In the genomic region with DNA sequence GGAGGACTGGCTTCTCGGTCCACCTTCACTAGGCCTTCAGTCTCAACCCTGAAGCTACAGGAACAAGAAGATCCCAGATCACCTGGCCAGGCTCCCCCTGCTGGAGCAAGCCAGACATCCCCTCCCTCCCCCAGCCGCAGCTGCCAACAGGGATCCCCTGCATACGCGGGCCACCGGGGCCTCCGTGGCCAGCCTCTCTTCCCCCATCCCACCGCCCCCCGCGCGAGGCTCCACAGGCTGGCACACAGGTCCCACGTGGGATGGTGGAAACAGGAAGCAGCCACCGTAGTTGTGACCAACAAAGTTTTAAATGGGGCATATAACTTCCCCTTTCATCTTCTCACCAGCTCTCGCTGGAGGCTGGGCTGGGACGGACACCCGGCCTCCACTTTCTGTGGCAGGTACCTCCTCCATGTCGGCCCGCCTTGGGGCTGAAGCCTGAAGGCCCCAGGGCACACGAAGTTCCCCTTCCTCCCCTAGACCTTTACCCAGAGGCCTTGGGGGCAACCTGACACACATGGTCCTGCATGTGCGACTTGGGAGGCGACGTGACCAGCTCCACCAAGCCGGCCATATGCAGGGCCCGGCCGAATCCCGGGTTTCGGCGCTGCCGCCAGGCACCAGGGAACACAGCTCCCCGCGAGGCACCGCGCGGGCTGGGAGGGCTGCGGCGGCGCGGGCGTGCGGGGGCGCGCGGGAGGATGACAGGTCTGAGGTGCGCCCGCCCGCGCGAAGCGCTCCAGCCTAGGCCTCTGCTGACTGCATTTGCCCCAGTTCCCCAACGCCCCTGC, we compare ENCODE assay signal across 8 cellular contexts. TPM values are rescaled to one million over a fixed set of nuclear protein-coding genes. Genes with fewer than 3 reads are reported as not detected.
DNase-seq lines count a peak whose midpoint lies in the region; ATAC-seq lines count a peak whose summit lies in the region.

No MANE protein-coding gene starts in this region.

- peaks cover 35% of the 10 kb centered on the region for H3K79me2 ChIP-seq in trophoblast cell (ENCODE audit: control insufficient read depth, insufficient read depth, low read length, poor library complexity)

- CTCF ChIA-PET in activated naive CD4-positive, alpha-beta T cell treated with anti-CD3 and anti-CD28 coated beads, Interleukin-2, amount 10 ng/mL, durations not matched to agents 7 days and 5 days (lab: Charles Lee): interaction anchor here (0.6 to 8.2 kb wide), 15 partner anchors 9 to 93 kb away, joined by 3 to 136 read pairs (median 6); a partner anchor contains a TSS

- H3K4me3 ChIP-seq in SK-N-MC (peak overlapping the region; percentile 97), trophoblast cell (ENCODE audit: low read depth, low read length) (peak overlapping the region; percentile 87), aorta (ENCODE audit: low read length in 2 of 2) (peak overlapping the region; percentile 80 to 83)

- H3K27ac Mint-ChIP-seq in activated naive CD4-positive, alpha-beta T cell treated with anti-CD3 and anti-CD28 coated beads, Interleukin-2, amount 10 ng/mL, durations not matched to agents 7 days and 5 days: peak overlapping the region; percentile 96

- H2BK5ac ChIP-seq in trophoblast cell (ENCODE audit: low read depth, low read length, poor library complexity): peak overlapping the region; percentile 2

- peak overlapping the region; percentile 97 for H3K4me2 ChIP-seq in trophoblast cell (ENCODE audit: low read length)

- no peaks in the 10 kb centered on the region for H3K27me3 Mint-ChIP-seq in activated naive CD4-positive, alpha-beta T cell treated with anti-CD3 and anti-CD28 coated beads, Interleukin-2, amount 10 ng/mL, durations not matched to agents 7 days and 5 days

- H4K91ac ChIP-seq in trophoblast cell (ENCODE audit: low read depth, low read length): peak overlapping the region; percentile 38

- peak overlapping the region; percentile 40 for H3K14ac ChIP-seq in trophoblast cell (ENCODE audit: low read length)

- peak; percentile 82 for DNase-seq in ELR (ENCODE audit: low read depth)
- DNase-seq in M059J (ENCODE audit: low read depth): peak; percentile 76
- DNase-seq in SK-N-MC (ENCODE audit: low read depth, low spot score): no peak
- DNase-seq in activated naive CD4-positive, alpha-beta T cell treated with anti-CD3 and anti-CD28 coated beads, Interleukin-2, amount 10 ng/mL, durations not matched to agents 7 days and 5 days: peak; percentile 87
- DNase-seq in Right ventricle myocardium superior: peak; percentile 81
- DNase-seq in trophoblast cell: peak; percentile 71 to 72
- DNase-seq in aorta: peak; percentile 87

- no peak overlapping the region for H2AK5ac ChIP-seq in trophoblast cell (ENCODE audit: low read length)

- no peak overlapping the region for H3K23ac ChIP-seq in trophoblast cell (ENCODE audit: low read length)

- no CpG with 5 or more reads among the region's 49 CpGs for WGBS in trophoblast cell (ENCODE audit: extremely low coverage, insufficient coverage, insufficient read length)
- 1 to 2% methylated on average over 26 to 49 of the region's 49 CpGs for WGBS in aorta, 2 donors

- H3K36me3 Mint-ChIP-seq in activated naive CD4-positive, alpha-beta T cell treated with anti-CD3 and anti-CD28 coated beads, Interleukin-2, amount 10 ng/mL, durations not matched to agents 7 days and 5 days: peaks cover 25% of the 10 kb centered on the region

- H3K4me3 Mint-ChIP-seq in activated naive CD4-positive, alpha-beta T cell treated with anti-CD3 and anti-CD28 coated beads, Interleukin-2, amount 10 ng/mL, durations not matched to agents 7 days and 5 days: peak overlapping the region; percentile 90

- peak overlapping the region; percentile 60 for H3K4ac ChIP-seq in trophoblast cell (ENCODE audit: low read depth, low read length)

- H3K27ac ChIP-seq in SK-N-MC (no peak overlapping the region), trophoblast cell (ENCODE audit: low read depth, low read length) (peak overlapping the region; percentile 97), aorta (ENCODE audit: low read depth in 1 of 2, low read length in 2 of 2) (peak overlapping the region; percentile 72 to 83)

- peaks cover 34% of the 10 kb centered on the region for H3K79me1 ChIP-seq in trophoblast cell (ENCODE audit: low read length)

- peak overlapping the region; percentile 4 for H4K12ac ChIP-seq in trophoblast cell (ENCODE audit: low read depth, low read length)

- peak overlapping the region; percentile 24 for H3K18ac ChIP-seq in trophoblast cell (ENCODE audit: low read length)

- H3K4me1 ChIP-seq in trophoblast cell (ENCODE audit: control insufficient read depth in 1 of 2, insufficient read depth in 2 of 2, low read length in 2 of 2): peaks cover 59 to 65% of the 10 kb centered on the region in 2 experiments
- H3K4me1 ChIP-seq in aorta (ENCODE audit: control insufficient read depth in 1 of 2, insufficient read depth in 2 of 2, low read length in 2 of 2): no peaks in the 10 kb centered on the region

- no peak overlapping the region for H2AFZ ChIP-seq in trophoblast cell (ENCODE audit: insufficient read depth, low read length, poor library complexity)

- H3K27me3 ChIP-seq in trophoblast cell (ENCODE audit: insufficient read depth, low read length) (no peaks in the 10 kb centered on the region), aorta (ENCODE audit: control insufficient read depth in 1 of 2, insufficient read depth in 2 of 2, low read length in 1 of 2) (no peaks in the 10 kb centered on the region)

- no peaks in the 10 kb centered on the region for H3K9me3 ChIP-seq in SK-N-MC (ENCODE audit: low read depth, low read length)
- H3K9me3 ChIP-seq in trophoblast cell (ENCODE audit: insufficient read depth, low read depth, low read length): no peaks in the 10 kb centered on the region
- H3K9me3 ChIP-seq in aorta (ENCODE audit: control insufficient read depth, low read length): no peaks in the 10 kb centered on the region

- no peaks in the 10 kb centered on the region for H3K36me3 ChIP-seq in SK-N-MC (ENCODE audit: insufficient read depth, low read length)
- H3K36me3 ChIP-seq in trophoblast cell (ENCODE audit: control insufficient read depth in 1 of 2, insufficient read depth in 2 of 2, low read length in 2 of 2): no peaks in the 10 kb centered on the region
- no peaks in the 10 kb centered on the region for H3K36me3 ChIP-seq in aorta (ENCODE audit: control insufficient read depth in 1 of 2, insufficient read depth in 2 of 2, low read length in 1 of 2)

- peak overlapping the region; percentile 15 for H4K8ac ChIP-seq in trophoblast cell (ENCODE audit: low read depth, low read length)

- H2BK12ac ChIP-seq in trophoblast cell (ENCODE audit: low read length): peak overlapping the region; percentile 30

- peak overlapping the region; percentile 75 for H3K9ac ChIP-seq in SK-N-MC (ENCODE audit: insufficient read length)
- peak overlapping the region; percentile 84 for H3K9ac ChIP-seq in trophoblast cell (ENCODE audit: low read length)

- intact Hi-C loops in Right ventricle myocardium superior (cut with DNase I) (no loop called here), aorta (cut with DNase I) (no loop called here)

- H3K9me3 Mint-ChIP-seq in activated naive CD4-positive, alpha-beta T cell treated with anti-CD3 and anti-CD28 coated beads, Interleukin-2, amount 10 ng/mL, durations not matched to agents 7 days and 5 days: no peaks in the 10 kb centered on the region

- ATAC-seq in Right ventricle myocardium superior (ENCODE audit: poor library complexity): peak; percentile 0
- ATAC-seq in aorta (ENCODE audit: low FRiP score): no peak
- ATAC-seq in HG03045 (IDR thresholded peaks at IDR 0.05; ENCODE audit: unreplicated experiment): no peak

- H2BK120ac ChIP-seq in trophoblast cell (ENCODE audit: insufficient read depth, low read length, poor library complexity): peak overlapping the region; percentile 21

- peaks cover 81% of the 10 kb centered on the region for H3K4me1 Mint-ChIP-seq in activated naive CD4-positive, alpha-beta T cell treated with anti-CD3 and anti-CD28 coated beads, Interleukin-2, amount 10 ng/mL, durations not matched to agents 7 days and 5 days

RNA-seq across cellular contexts. Expression of a gene that starts 44.4 kb away (rescaled TPM):
- 8.6 and 16.8 TPM in 2 replicates for total RNA-seq in M059J (2014; rRNA removed; shearing (Covaris generic))
- total RNA-seq in Right ventricle myocardium superior (12.9 TPM), aorta (10 to 100 TPM; 36.7 to 45.5 TPM)
- polyA plus RNA-seq in trophoblast cell (2013): 19.1 and 19.3 TPM in 2 replicates
- polyA plus RNA-seq in aorta: 10 to 100 TPM; 22.4 to 35.2 TPM
